Comparison of ENCODE assay signal across 1 cellular context in the genomic region with DNA sequence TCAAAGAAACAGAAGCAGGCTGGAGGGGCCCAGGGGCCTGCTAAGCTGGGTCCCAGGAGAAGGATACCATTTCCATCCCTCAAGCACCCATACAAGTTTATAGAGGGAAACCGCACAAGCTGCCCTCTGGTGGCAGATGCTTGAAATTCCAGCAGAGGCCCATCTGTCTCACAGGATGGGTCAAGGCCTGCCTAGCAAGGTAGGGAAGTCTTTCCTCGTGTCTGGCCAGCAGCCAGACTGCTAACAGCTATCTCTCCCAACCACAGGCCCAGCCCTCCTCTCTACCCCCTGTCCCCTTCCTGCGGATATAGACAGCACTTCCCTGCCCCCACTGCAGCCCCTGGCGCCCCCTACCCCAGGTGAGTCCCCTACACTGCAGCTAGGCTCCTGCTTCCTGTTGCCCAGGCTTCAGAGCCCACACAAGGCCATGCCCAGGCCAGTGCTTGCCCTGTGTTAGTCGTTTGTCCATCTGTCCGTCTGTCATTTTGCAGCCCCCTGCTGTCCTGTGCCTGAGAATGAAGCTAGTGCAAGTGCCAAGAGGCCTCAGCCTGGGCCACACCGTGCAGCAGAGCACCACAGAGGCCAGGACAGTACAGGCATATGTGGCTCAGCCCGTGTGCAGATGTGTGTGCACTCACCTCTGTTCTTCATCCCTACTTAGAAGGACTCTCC.
A peak's percentile ranks its signal among the peaks of the same experiment; 100 is the strongest.
TF ChIP-seq lines count a peak whose summit lies in the region.

No MANE protein-coding gene starts in this region.

TF ChIP-seq in HepG2, 621 proteins besides CTCF, POLR2A, EP300 and RAD21 (continues in another document):
- no peak for TF ChIP-seq NCOR1 (IDR thresholded peaks at IDR 0.05; ENCODE audit: borderline replicate concordance, low read length)
- TF ChIP-seq TARDBP (CRISPR knock-in tag; IDR thresholded peaks at IDR 0.05): no peak
- TF ChIP-seq GATAD1 (CRISPR knock-in tag; IDR thresholded peaks at IDR 0.05): no peak
- TF ChIP-seq ZNF337 (CRISPR knock-in tag; IDR thresholded peaks at IDR 0.05; ENCODE audit: borderline replicate concordance, low read depth): no peak
- TF ChIP-seq SOX13 (IDR thresholded peaks at IDR 0.05): no peak
- no peak for TF ChIP-seq SOX13 (CRISPR knock-in tag; conservative IDR thresholded peaks at IDR 0.05 in 1 of 2, IDR thresholded peaks at IDR 0.05 in 1 of 2)
- TF ChIP-seq SP4 (CRISPR knock-in tag; IDR thresholded peaks at IDR 0.05): 0 out of 2 replicates have a peak, but pooled peaks have one; percentile 49
- TF ChIP-seq ZNF263 (CRISPR knock-in tag; IDR thresholded peaks at IDR 0.05): no peak
- TF ChIP-seq ATF1 (CRISPR knock-in tag; IDR thresholded peaks at IDR 0.05): no peak
- TF ChIP-seq ZFY (CRISPR knock-in tag; IDR thresholded peaks at IDR 0.05): peak; percentile 60
- TF ChIP-seq GPN1 (CRISPR knock-in tag; IDR thresholded peaks at IDR 0.05; ENCODE audit: borderline replicate concordance): no peak
- no peak for TF ChIP-seq ZNF746 (CRISPR knock-in tag; IDR thresholded peaks at IDR 0.05)
- no peak for TF ChIP-seq ZNF547 (CRISPR knock-in tag; IDR thresholded peaks at IDR 0.05)
- TF ChIP-seq, protein P1, sequence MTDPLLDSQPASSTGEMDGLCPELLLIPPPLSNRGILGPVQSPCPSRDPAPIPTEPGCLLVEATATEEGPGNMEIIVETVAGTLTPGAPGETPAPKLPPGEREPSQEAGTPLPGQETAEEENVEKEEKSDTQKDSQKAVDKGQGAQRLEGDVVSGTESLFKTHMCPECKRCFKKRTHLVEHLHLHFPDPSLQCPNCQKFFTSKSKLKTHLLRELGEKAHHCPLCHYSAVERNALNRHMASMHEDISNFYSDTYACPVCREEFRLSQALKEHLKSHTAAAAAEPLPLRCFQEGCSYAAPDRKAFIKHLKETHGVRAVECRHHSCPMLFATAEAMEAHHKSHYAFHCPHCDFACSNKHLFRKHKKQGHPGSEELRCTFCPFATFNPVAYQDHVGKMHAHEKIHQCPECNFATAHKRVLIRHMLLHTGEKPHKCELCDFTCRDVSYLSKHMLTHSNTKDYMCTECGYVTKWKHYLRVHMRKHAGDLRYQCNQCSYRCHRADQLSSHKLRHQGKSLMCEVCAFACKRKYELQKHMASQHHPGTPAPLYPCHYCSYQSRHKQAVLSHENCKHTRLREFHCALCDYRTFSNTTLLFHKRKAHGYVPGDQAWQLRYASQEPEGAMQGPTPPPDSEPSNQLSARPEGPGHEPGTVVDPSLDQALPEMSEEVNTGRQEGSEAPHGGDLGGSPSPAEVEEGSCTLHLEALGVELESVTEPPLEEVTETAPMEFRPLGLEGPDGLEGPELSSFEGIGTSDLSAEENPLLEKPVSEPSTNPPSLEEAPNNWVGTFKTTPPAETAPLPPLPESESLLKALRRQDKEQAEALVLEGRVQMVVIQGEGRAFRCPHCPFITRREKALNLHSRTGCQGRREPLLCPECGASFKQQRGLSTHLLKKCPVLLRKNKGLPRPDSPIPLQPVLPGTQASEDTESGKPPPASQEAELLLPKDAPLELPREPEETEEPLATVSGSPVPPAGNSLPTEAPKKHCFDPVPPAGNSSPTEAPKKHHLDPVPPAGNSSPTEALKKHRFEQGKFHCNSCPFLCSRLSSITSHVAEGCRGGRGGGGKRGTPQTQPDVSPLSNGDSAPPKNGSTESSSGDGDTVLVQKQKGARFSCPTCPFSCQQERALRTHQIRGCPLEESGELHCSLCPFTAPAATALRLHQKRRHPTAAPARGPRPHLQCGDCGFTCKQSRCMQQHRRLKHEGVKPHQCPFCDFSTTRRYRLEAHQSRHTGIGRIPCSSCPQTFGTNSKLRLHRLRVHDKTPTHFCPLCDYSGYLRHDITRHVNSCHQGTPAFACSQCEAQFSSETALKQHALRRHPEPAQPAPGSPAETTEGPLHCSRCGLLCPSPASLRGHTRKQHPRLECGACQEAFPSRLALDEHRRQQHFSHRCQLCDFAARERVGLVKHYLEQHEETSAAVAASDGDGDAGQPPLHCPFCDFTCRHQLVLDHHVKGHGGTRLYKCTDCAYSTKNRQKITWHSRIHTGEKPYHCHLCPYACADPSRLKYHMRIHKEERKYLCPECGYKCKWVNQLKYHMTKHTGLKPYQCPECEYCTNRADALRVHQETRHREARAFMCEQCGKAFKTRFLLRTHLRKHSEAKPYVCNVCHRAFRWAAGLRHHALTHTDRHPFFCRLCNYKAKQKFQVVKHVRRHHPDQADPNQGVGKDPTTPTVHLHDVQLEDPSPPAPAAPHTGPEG (CRISPR knock-in tag; IDR thresholded peaks at IDR 0.05): no peak
- TF ChIP-seq ZFP1 (CRISPR knock-in tag; IDR thresholded peaks at IDR 0.05): no peak
- TF ChIP-seq ZNF614 (CRISPR knock-in tag; IDR thresholded peaks at IDR 0.05; ENCODE audit: borderline replicate concordance): peak; percentile 49; the same call in 1 of the 2 replicates
- TF ChIP-seq, protein P2, sequence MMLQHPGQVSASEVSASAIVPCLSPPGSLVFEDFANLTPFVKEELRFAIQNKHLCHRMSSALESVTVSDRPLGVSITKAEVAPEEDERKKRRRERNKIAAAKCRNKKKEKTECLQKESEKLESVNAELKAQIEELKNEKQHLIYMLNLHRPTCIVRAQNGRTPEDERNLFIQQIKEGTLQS (CRISPR knock-in tag; IDR thresholded peaks at IDR 0.05): no peak
- no peak for TF ChIP-seq ZNF343 (CRISPR knock-in tag; IDR thresholded peaks at IDR 0.05)
- TF ChIP-seq ZNF761 (CRISPR knock-in tag; conservative IDR thresholded peaks at IDR 0.05): no peak
- no peak for TF ChIP-seq ETV6 (CRISPR knock-in tag; conservative IDR thresholded peaks at IDR 0.05)
- TF ChIP-seq CBFB (CRISPR knock-in tag; IDR thresholded peaks at IDR 0.05): peak; percentile 52; the same call in 1 of the 2 replicates
- no peak for TF ChIP-seq MXD4 (CRISPR knock-in tag; IDR thresholded peaks at IDR 0.05)
- peak; percentile 12 for TF ChIP-seq RBM22 (optimal IDR thresholded peaks at IDR 0.05; ENCODE audit: low read length)
- TF ChIP-seq, protein P3, sequence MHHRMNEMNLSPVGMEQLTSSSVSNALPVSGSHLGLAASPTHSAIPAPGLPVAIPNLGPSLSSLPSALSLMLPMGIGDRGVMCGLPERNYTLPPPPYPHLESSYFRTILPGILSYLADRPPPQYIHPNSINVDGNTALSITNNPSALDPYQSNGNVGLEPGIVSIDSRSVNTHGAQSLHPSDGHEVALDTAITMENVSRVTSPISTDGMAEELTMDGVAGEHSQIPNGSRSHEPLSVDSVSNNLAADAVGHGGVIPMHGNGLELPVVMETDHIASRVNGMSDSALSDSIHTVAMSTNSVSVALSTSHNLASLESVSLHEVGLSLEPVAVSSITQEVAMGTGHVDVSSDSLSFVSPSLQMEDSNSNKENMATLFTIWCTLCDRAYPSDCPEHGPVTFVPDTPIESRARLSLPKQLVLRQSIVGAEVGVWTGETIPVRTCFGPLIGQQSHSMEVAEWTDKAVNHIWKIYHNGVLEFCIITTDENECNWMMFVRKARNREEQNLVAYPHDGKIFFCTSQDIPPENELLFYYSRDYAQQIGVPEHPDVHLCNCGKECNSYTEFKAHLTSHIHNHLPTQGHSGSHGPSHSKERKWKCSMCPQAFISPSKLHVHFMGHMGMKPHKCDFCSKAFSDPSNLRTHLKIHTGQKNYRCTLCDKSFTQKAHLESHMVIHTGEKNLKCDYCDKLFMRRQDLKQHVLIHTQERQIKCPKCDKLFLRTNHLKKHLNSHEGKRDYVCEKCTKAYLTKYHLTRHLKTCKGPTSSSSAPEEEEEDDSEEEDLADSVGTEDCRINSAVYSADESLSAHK (CRISPR knock-in tag; IDR thresholded peaks at IDR 0.05; ENCODE audit: borderline replicate concordance): no peak
- TF ChIP-seq AGO2 (optimal IDR thresholded peaks at IDR 0.05; ENCODE audit: low read depth, low read length): peak; percentile 58
- TF ChIP-seq, protein P4, sequence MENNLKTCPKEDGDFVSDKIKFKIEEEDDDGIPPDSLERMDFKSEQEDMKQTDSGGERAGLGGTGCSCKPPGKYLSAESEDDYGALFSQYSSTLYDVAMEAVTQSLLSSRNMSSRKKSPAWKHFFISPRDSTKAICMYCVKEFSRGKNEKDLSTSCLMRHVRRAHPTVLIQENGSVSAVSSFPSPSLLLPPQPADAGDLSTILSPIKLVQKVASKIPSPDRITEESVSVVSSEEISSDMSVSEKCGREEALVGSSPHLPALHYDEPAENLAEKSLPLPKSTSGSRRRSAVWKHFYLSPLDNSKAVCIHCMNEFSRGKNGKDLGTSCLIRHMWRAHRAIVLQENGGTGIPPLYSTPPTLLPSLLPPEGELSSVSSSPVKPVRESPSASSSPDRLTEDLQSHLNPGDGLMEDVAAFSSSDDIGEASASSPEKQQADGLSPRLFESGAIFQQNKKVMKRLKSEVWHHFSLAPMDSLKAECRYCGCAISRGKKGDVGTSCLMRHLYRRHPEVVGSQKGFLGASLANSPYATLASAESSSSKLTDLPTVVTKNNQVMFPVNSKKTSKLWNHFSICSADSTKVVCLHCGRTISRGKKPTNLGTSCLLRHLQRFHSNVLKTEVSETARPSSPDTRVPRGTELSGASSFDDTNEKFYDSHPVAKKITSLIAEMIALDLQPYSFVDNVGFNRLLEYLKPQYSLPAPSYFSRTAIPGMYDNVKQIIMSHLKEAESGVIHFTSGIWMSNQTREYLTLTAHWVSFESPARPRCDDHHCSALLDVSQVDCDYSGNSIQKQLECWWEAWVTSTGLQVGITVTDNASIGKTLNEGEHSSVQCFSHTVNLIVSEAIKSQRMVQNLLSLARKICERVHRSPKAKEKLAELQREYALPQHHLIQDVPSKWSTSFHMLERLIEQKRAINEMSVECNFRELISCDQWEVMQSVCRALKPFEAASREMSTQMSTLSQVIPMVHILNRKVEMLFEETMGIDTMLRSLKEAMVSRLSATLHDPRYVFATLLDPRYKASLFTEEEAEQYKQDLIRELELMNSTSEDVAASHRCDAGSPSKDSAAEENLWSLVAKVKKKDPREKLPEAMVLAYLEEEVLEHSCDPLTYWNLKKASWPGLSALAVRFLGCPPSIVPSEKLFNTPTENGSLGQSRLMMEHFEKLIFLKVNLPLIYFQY (CRISPR knock-in tag; IDR thresholded peaks at IDR 0.05; ENCODE audit: borderline replicate concordance): peak; percentile 68
- no peak for TF ChIP-seq AGO1 (IDR thresholded peaks at IDR 0.05; ENCODE audit: low read depth, low read length, poor library complexity, severe bottlenecking)
- TF ChIP-seq ZNF780A (CRISPR knock-in tag; IDR thresholded peaks at IDR 0.05): no peak
- no peak for TF ChIP-seq POLR2G (IDR thresholded peaks at IDR 0.05; ENCODE audit: low read depth, low read length)
- no peak for TF ChIP-seq CENPT (CRISPR knock-in tag; IDR thresholded peaks at IDR 0.05; ENCODE audit: low read depth)
- TF ChIP-seq, protein P5, sequence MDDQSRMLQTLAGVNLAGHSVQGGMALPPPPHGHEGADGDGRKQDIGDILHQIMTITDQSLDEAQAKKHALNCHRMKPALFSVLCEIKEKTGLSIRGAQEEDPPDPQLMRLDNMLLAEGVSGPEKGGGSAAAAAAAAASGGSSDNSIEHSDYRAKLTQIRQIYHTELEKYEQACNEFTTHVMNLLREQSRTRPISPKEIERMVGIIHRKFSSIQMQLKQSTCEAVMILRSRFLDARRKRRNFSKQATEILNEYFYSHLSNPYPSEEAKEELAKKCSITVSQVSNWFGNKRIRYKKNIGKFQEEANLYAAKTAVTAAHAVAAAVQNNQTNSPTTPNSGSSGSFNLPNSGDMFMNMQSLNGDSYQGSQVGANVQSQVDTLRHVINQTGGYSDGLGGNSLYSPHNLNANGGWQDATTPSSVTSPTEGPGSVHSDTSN (CRISPR knock-in tag; IDR thresholded peaks at IDR 0.05; ENCODE audit: borderline replicate concordance): no peak
- TF ChIP-seq, protein P6, sequence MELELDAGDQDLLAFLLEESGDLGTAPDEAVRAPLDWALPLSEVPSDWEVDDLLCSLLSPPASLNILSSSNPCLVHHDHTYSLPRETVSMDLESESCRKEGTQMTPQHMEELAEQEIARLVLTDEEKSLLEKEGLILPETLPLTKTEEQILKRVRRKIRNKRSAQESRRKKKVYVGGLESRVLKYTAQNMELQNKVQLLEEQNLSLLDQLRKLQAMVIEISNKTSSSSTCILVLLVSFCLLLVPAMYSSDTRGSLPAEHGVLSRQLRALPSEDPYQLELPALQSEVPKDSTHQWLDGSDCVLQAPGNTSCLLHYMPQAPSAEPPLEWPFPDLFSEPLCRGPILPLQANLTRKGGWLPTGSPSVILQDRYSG (CRISPR knock-in tag; IDR thresholded peaks at IDR 0.05): no peak
- TF ChIP-seq ZNF644 (CRISPR knock-in tag; IDR thresholded peaks at IDR 0.05; ENCODE audit: low read depth): no peak
- TF ChIP-seq, protein P7, sequence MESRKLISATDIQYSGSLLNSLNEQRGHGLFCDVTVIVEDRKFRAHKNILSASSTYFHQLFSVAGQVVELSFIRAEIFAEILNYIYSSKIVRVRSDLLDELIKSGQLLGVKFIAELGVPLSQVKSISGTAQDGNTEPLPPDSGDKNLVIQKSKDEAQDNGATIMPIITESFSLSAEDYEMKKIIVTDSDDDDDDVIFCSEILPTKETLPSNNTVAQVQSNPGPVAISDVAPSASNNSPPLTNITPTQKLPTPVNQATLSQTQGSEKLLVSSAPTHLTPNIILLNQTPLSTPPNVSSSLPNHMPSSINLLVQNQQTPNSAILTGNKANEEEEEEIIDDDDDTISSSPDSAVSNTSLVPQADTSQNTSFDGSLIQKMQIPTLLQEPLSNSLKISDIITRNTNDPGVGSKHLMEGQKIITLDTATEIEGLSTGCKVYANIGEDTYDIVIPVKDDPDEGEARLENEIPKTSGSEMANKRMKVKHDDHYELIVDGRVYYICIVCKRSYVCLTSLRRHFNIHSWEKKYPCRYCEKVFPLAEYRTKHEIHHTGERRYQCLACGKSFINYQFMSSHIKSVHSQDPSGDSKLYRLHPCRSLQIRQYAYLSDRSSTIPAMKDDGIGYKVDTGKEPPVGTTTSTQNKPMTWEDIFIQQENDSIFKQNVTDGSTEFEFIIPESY (CRISPR knock-in tag; IDR thresholded peaks at IDR 0.05): no peak
- peak; percentile 91 for TF ChIP-seq TEAD3 (CRISPR knock-in tag; optimal IDR thresholded peaks at IDR 0.05; ENCODE audit: borderline replicate concordance)
- TF ChIP-seq SAP130 (CRISPR knock-in tag; IDR thresholded peaks at IDR 0.05; ENCODE audit: low read depth): peak; percentile 27; the same call in 1 of the 2 replicates
- TF ChIP-seq NFRKB (IDR thresholded peaks at IDR 0.05): no peak
- TF ChIP-seq, protein P8, sequence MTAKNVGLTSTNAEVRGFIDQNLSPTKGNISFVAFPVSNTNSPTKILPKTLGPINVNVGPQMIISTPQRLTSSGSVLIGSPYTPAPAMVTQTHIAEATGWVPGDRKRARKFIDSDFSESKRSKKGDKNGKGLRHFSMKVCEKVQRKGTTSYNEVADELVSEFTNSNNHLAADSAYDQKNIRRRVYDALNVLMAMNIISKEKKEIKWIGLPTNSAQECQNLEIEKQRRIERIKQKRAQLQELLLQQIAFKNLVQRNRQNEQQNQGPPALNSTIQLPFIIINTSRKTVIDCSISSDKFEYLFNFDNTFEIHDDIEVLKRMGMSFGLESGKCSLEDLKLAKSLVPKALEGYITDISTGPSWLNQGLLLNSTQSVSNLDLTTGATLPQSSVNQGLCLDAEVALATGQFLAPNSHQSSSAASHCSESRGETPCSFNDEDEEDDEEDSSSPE (CRISPR knock-in tag; IDR thresholded peaks at IDR 0.05): no peak
- no peak for TF ChIP-seq HCFC1 (IDR thresholded peaks at IDR 0.05; ENCODE audit: low read depth, low read length)
- no peak for TF ChIP-seq YEATS4 (CRISPR knock-in tag; IDR thresholded peaks at IDR 0.05; ENCODE audit: borderline replicate concordance)
- no peak for TF ChIP-seq RAD51 (IDR thresholded peaks at IDR 0.05; ENCODE audit: borderline replicate concordance)
- TF ChIP-seq SMC3 (IDR thresholded peaks at IDR 0.05; ENCODE audit: low read length): peak; percentile 95
- TF ChIP-seq RFXAP (CRISPR knock-in tag; IDR thresholded peaks at IDR 0.05; ENCODE audit: borderline replicate concordance): no peak
- no peak for TF ChIP-seq IRF2 (CRISPR knock-in tag; IDR thresholded peaks at IDR 0.05)
- no peak for TF ChIP-seq RBFOX2 (IDR thresholded peaks at IDR 0.05; ENCODE audit: low read depth, low read length)
- TF ChIP-seq HNF4G (IDR thresholded peaks at IDR 0.05; ENCODE audit: borderline replicate concordance, low read depth, low read length): no peak
- no peak for TF ChIP-seq HNF4G (CRISPR knock-in tag; IDR thresholded peaks at IDR 0.05; ENCODE audit: borderline replicate concordance, low read depth)
- TF ChIP-seq HMG20B (CRISPR knock-in tag; conservative IDR thresholded peaks at IDR 0.05): no peak
